Comparison of ENCODE assay signal across 1 cellular context in genomic region chr19:1039646-1040475, GRCh38.
TF ChIP-seq lines count a peak whose summit lies in the region.

Gene ABCA7, plus strand, starts transcription at chr19:1040107. Its CDS starts 1,255 bp downstream, at chr19:1041362.

TF ChIP-seq in GM12878, 131 proteins besides CTCF, POLR2A, EP300 and RAD21 (continued from another document and continues in another):
- TF ChIP-seq CBX3 (IDR thresholded peaks at IDR 0.05; ENCODE audit: borderline replicate concordance, low read depth) (no peak), HCFC1 (IDR thresholded peaks at IDR 0.05; ENCODE audit: low read length) (peak; percentile 32; the same call in 1 of the 2 replicates), KLF5 (IDR thresholded peaks at IDR 0.05; ENCODE audit: partially characterized antibody) (peak; percentile 52), MEF2A (IDR thresholded peaks at IDR 0.05; ENCODE audit: insufficient read depth, low read depth, low read length) (no peak), BHLHE40 (IDR thresholded peaks at IDR 0.05; ENCODE audit: borderline replicate concordance in 1 of 2, low read depth in 2 of 2, low read length in 1 of 2) (peak; percentile 39 to 61; a peak in 2 of 4 replicates), TCF3 (IDR thresholded peaks at IDR 0.05; ENCODE audit: borderline replicate concordance, insufficient read depth, low read depth, low read length) (0 out of 2 replicates have a peak, but pooled peaks have one; percentile 24), SRF (IDR thresholded peaks at IDR 0.05; ENCODE audit: low read depth in 2 of 2, low read length in 2 of 2) (no peak), YY1 (IDR thresholded peaks at IDR 0.05; ENCODE audit: low read depth, low read length) (peak; percentile 61), TCF7 (IDR thresholded peaks at IDR 0.05; ENCODE audit: borderline replicate concordance) (no peak), ZBED1 (IDR thresholded peaks at IDR 0.05; ENCODE audit: borderline replicate concordance) (peak; percentile 50; the same call in 1 of the 2 replicates), MXI1 (IDR thresholded peaks at IDR 0.05; ENCODE audit: low read depth, low read length) (peak; percentile 38; the same call in 1 of the 2 replicates), IRF3 (IDR thresholded peaks at IDR 0.05) (peak; percentile 95), NBN (IDR thresholded peaks at IDR 0.05) (0 out of 2 replicates have a peak, but pooled peaks have one; percentile 18), MTA2 (IDR thresholded peaks at IDR 0.05; ENCODE audit: low read depth) (no peak), REST (IDR thresholded peaks at IDR 0.05; ENCODE audit: low read depth, low read length) (no peak), GATAD2B (conservative IDR thresholded peaks at IDR 0.05; ENCODE audit: low read depth) (no peak), BCLAF1 (IDR thresholded peaks at IDR 0.05) (0 out of 2 replicates have a peak, but pooled peaks have one; percentile 11), GABPA (IDR thresholded peaks at IDR 0.05; ENCODE audit: low read depth) (no peak), NFXL1 (IDR thresholded peaks at IDR 0.05; ENCODE audit: borderline replicate concordance) (no peak), EZH2 (IDR thresholded peaks at IDR 0.05; ENCODE audit: borderline replicate concordance, control insufficient read depth, low read depth, low read length) (no peak), IKZF1 (conservative IDR thresholded peaks at IDR 0.05) (peak; percentile 67; the same call in 1 of the 2 replicates), MTA3 (IDR thresholded peaks at IDR 0.05; ENCODE audit: borderline replicate concordance, low read length) (peak; percentile 45; the same call in 1 of the 2 replicates), SMAD1 (IDR thresholded peaks at IDR 0.05; ENCODE audit: low read depth, partially characterized antibody) (no peak), CBFB (IDR thresholded peaks at IDR 0.05; ENCODE audit: low read depth) (no peak), E2F4 (IDR thresholded peaks at IDR 0.05; ENCODE audit: low read depth, low read length) (0 out of 2 replicates have a peak, but pooled peaks have one; percentile 59), NR2C1 (IDR thresholded peaks at IDR 0.05) (no peak), POLR2AphosphoS2 (IDR thresholded peaks at IDR 0.05; ENCODE audit: low read depth, low read length) (peak; percentile 85), JUNB (IDR thresholded peaks at IDR 0.05) (no peak), NFYA (IDR thresholded peaks at IDR 0.05; ENCODE audit: borderline replicate concordance, low read depth, low read length) (no peak; the same call in 1 of the 2 replicates), SP1 (IDR thresholded peaks at IDR 0.05; ENCODE audit: low read depth, low read length) (peak; percentile 99), CEBPB (IDR thresholded peaks at IDR 0.05; ENCODE audit: borderline replicate concordance in 1 of 2, low read depth in 2 of 2, low read length in 2 of 2) (no peak), ZZZ3 (IDR thresholded peaks at IDR 0.05; ENCODE audit: control insufficient read depth, insufficient read length, low read depth) (no peak), ATF2 (IDR thresholded peaks at IDR 0.05; ENCODE audit: low read length) (no peak), FOXK2 (IDR thresholded peaks at IDR 0.05) (peak; percentile 61), SKIL (IDR thresholded peaks at IDR 0.05; ENCODE audit: low read depth, poor library complexity, severe bottlenecking) (no peak), KDM1A (IDR thresholded peaks at IDR 0.05; ENCODE audit: borderline replicate concordance) (no peak), ATF7 (IDR thresholded peaks at IDR 0.05; ENCODE audit: low read depth) (no peak), CREB1 (IDR thresholded peaks at IDR 0.05; ENCODE audit: low read depth) (peak; percentile 74; the same call in 1 of the 2 replicates), BCL11A (IDR thresholded peaks at IDR 0.05; ENCODE audit: low read depth, low read length) (no peak), BCL3 (IDR thresholded peaks at IDR 0.05; ENCODE audit: borderline replicate concordance, insufficient read depth, low read depth, low read length, poor library complexity, severe bottlenecking) (peak; percentile 77), ZNF24 (IDR thresholded peaks at IDR 0.05) (peak; percentile 96), POLR2AphosphoS5 (IDR thresholded peaks at IDR 0.05; ENCODE audit: low read length) (peak; percentile 29; the same call in 1 of the 2 replicates), SUZ12 (IDR thresholded peaks at IDR 0.05; ENCODE audit: unreplicated experiment) (no peak), MEF2B (IDR thresholded peaks at IDR 0.05; ENCODE audit: partially characterized antibody, poor library complexity, severe bottlenecking) (peak; percentile 3), SPI1 (IDR thresholded peaks at IDR 0.05; ENCODE audit: borderline replicate concordance, insufficient read depth, low read depth, low read length) (no peak), CHD2 (IDR thresholded peaks at IDR 0.05; ENCODE audit: borderline replicate concordance, low read depth, low read length) (peak; percentile 94), ESRRA (IDR thresholded peaks at IDR 0.05; ENCODE audit: low read length) (no peak), PRDM15 (CRISPR knock-in tag; IDR thresholded peaks at IDR 0.05) (no peak), PAX5 (IDR thresholded peaks at IDR 0.05; ENCODE audit: borderline replicate concordance, low read depth, low read length) (peak; percentile 35; the same call in 1 of the 2 replicates), FOXM1 (IDR thresholded peaks at IDR 0.05; ENCODE audit: low read depth, low read length) (no peak), SMAD5 (IDR thresholded peaks at IDR 0.05; ENCODE audit: low read depth) (no peak; the same call in 1 of the 2 replicates)
